In the genomic region with DNA sequence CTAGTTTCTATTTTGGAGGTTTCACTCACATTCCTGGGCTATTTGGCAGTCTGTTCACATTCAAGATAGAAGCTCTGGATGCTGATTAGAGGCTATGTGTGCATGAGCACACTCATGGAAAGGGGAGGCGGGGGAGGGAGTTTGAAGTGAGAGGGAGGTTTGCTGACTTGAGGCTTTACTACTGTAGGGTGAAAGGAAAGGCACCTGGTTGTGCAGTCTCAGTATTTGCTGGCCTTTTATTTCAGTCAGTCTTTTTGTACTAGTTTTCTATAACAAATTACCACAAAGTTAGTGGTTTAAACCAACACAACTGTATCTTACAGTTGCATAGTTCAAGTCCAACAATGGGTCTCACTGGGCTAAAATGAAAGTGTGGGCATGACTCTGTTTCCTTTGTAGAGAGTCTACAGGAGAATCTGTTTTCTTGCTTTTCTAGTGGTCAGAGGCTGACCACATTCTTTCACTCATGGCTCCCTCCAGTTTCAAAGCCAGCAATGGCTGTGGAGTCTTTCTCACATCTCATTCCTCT, we compare ENCODE assay signal across 10 cellular contexts. TPM values are rescaled to one million over a fixed set of nuclear protein-coding genes. Genes with fewer than 3 reads are reported as not detected.
DNase-seq lines count a peak whose midpoint lies in the region; ATAC-seq and TF ChIP-seq lines count a peak whose summit lies in the region.
"Had no signal": no experiment of that assay in that cellular context is flagged by ENCODE, and none has a peak within 500 bp of the region (broad histone marks: within the 10 kb centered on the region; RNA-seq: fewer than 3 reads in every experiment).

No MANE protein-coding gene starts in this region.

- no peak for DNase-seq in activated T-helper 2 cell treated with anti-CD3 and anti-CD28 coated beads, Interferon-gamma antibody, Interleukin-2, Interleukin-4, amounts not matched to agents 10 μg/mL and 5 μg/mL and 100 μg/mL, durations not matched to agents 14 hours and 24 hours and 36 hours (ENCODE audit: low spot score)
- no peak for DNase-seq in HPDE6-E6E7 (ENCODE audit: extremely low spot score)
- DNase-seq in retina = no peak
- DNase-seq in NCI-H2171 treated with DMSO at 0.1 percent for 48 hours (lab: John Stamatoyannopoulos, UW) = no peak
- DNase-seq: CD8-positive, alpha-beta T cell had no signal

- no peaks in the 10 kb centered on the region for H3K27me3 Mint-ChIP-seq in activated T-helper 2 cell treated with anti-CD3 and anti-CD28 coated beads, Interferon-gamma antibody, Interleukin-2, Interleukin-4, amounts not matched to agents 10 μg/mL and 5 μg/mL and 100 μg/mL, durations not matched to agents 14 hours and 24 hours and 36 hours (ENCODE audit: low read depth)

- peaks cover 43% of the 10 kb centered on the region for H3K4me1 Mint-ChIP-seq in activated T-helper 2 cell treated with anti-CD3 and anti-CD28 coated beads, Interferon-gamma antibody, Interleukin-2, Interleukin-4, amounts not matched to agents 10 μg/mL and 5 μg/mL and 100 μg/mL, durations not matched to agents 14 hours and 24 hours and 36 hours (ENCODE audit: low read depth)

- H3K4me3 ChIP-seq in gastroesophageal sphincter = no peak overlapping the region
- H3K4me3 ChIP-seq: HAP-1 had no signal

- WGBS in gastroesophageal sphincter (ENCODE audit: low coverage in 1 of 2), 2 donors = no CpG with 5 or more reads among the region's 1 CpG

- no peaks in the 10 kb centered on the region for H3K36me3 ChIP-seq in gastroesophageal sphincter
- H3K36me3 ChIP-seq: HAP-1 had no signal

- no peak overlapping the region for H3K27ac ChIP-seq in gastroesophageal sphincter

- no peaks in the 10 kb centered on the region for H3K4me1 ChIP-seq in gastroesophageal sphincter

- no peak for TF ChIP-seq CTCF in gastroesophageal sphincter (IDR thresholded peaks at IDR 0.05)

- H3K9me3 Mint-ChIP-seq in activated T-helper 2 cell treated with anti-CD3 and anti-CD28 coated beads, Interferon-gamma antibody, Interleukin-2, Interleukin-4, amounts not matched to agents 10 μg/mL and 5 μg/mL and 100 μg/mL, durations not matched to agents 14 hours and 24 hours and 36 hours = peaks cover 20% of the 10 kb centered on the region

- no peak overlapping the region for H3K4me3 Mint-ChIP-seq in activated T-helper 2 cell treated with anti-CD3 and anti-CD28 coated beads, Interferon-gamma antibody, Interleukin-2, Interleukin-4, amounts not matched to agents 10 μg/mL and 5 μg/mL and 100 μg/mL, durations not matched to agents 14 hours and 24 hours and 36 hours (ENCODE audit: low read depth)
- H3K4me3 Mint-ChIP-seq: CD8-positive, alpha-beta T cell had no signal

- H3K9me3 ChIP-seq in gastroesophageal sphincter = no peaks in the 10 kb centered on the region
- H3K9me3 ChIP-seq: HAP-1 had no signal

- H3K27me3 ChIP-seq in gastroesophageal sphincter = no peaks in the 10 kb centered on the region

- TF ChIP-seq POLR2A in gastroesophageal sphincter (IDR thresholded peaks at IDR 0.05) = no peak

- H3K36me3 Mint-ChIP-seq in activated T-helper 2 cell treated with anti-CD3 and anti-CD28 coated beads, Interferon-gamma antibody, Interleukin-2, Interleukin-4, amounts not matched to agents 10 μg/mL and 5 μg/mL and 100 μg/mL, durations not matched to agents 14 hours and 24 hours and 36 hours (ENCODE audit: low read depth) = peaks cover 3% of the 10 kb centered on the region
- H3K36me3 Mint-ChIP-seq: CD8-positive, alpha-beta T cell had no signal

- ATAC-seq in GM18499 (IDR thresholded peaks at IDR 0.05; ENCODE audit: insufficient read depth, unreplicated experiment) (peak; percentile 90), GM21360 (IDR thresholded peaks at IDR 0.05; ENCODE audit: unreplicated experiment) (peak; percentile 82), HG03066 (IDR thresholded peaks at IDR 0.05; ENCODE audit: low read depth, unreplicated experiment) (peak; percentile 94), gastroesophageal sphincter (no peak)
- ATAC-seq: CD8-positive, alpha-beta T cell had no signal

- intact Hi-C loops in activated T-helper 2 cell treated with anti-CD3 and anti-CD28 coated beads, Interferon-gamma antibody, Interleukin-2, Interleukin-4, amounts not matched to agents 10 μg/mL and 5 μg/mL and 100 μg/mL, durations not matched to agents 14 hours and 24 hours and 36 hours (cut with micrococcal nuclease) = loop anchor here (1.0 to 10.0 kb wide), 3 partner anchors 20 to 55 kb away; a partner anchor contains a TSS

- peak overlapping the region; percentile 43 for H3K27ac Mint-ChIP-seq in activated T-helper 2 cell treated with anti-CD3 and anti-CD28 coated beads, Interferon-gamma antibody, Interleukin-2, Interleukin-4, amounts not matched to agents 10 μg/mL and 5 μg/mL and 100 μg/mL, durations not matched to agents 14 hours and 24 hours and 36 hours
- H3K27ac Mint-ChIP-seq: CD8-positive, alpha-beta T cell had no signal

- TF ChIP-seq EP300 in gastroesophageal sphincter (IDR thresholded peaks at IDR 0.05) = no peak

RNA-seq across cellular contexts. Expression of a gene that starts 47.7 kb away (rescaled TPM):
- total RNA-seq in activated T-helper 2 cell treated with anti-CD3 and anti-CD28 coated beads, Interferon-gamma antibody, Interleukin-2, Interleukin-4, amounts not matched to agents 10 μg/mL and 5 μg/mL and 100 μg/mL, durations not matched to agents 14 hours and 24 hours and 36 hours = 22.1 and 24.0 TPM in 2 replicates
- total RNA-seq in gastroesophageal sphincter = 1 to 10 TPM; 1.3 to 7.3 (median 1.8) TPM

RNA-seq across cellular contexts. Expression of a gene that starts 56.0 kb away (rescaled TPM):
- 23.6 and 23.7 TPM in 2 replicates for total RNA-seq in activated T-helper 2 cell treated with anti-CD3 and anti-CD28 coated beads, Interferon-gamma antibody, Interleukin-2, Interleukin-4, amounts not matched to agents 10 μg/mL and 5 μg/mL and 100 μg/mL, durations not matched to agents 14 hours and 24 hours and 36 hours
- 10 to 100 TPM; 16.7 to 51.5 (median 26.8) TPM for total RNA-seq in gastroesophageal sphincter
